In the genomic region with DNA sequence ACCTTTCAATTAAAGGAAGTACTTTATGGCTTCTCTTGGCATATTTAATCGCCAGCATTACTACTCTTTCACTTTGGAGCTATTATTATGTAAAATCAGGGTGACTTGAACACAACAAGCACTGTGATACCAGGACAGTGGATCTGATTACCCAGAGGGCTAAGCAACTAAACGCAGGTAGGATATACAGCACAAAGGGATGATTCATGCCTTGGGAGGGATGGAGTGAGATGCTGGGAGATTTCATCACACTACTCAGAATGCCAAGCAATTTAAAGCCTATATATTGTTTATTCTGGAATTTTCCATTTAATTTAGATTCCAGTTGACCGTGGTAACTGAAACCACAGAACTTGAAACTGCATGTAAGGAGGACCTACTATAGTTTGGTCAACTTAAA, we compare ENCODE assay signal across 20 cellular contexts.
DNase-seq lines count a peak whose midpoint lies in the region; ATAC-seq, FAIRE-seq and TF ChIP-seq lines count a peak whose summit lies in the region.
"Had no signal": no experiment of that assay in that cellular context is flagged by ENCODE, and none has a peak within 500 bp of the region (broad histone marks: within the 10 kb centered on the region; RNA-seq: fewer than 3 reads in every experiment).

No MANE protein-coding gene starts in this region.

- TF ChIP-seq EP300 in K562 (IDR thresholded peaks at IDR 0.05; ENCODE audit: low read length) = no peak

- no peak for FAIRE-seq in K562 (lab: Jason Lieb, UNC)

- H3K4me1 ChIP-seq in NT2/D1 (ENCODE audit: insufficient read depth, insufficient read length) = no peaks in the 10 kb centered on the region
- H3K4me1 ChIP-seq in K562 (replicated peaks in 1 of 2; ENCODE audit: control insufficient read depth in 2 of 2, insufficient read depth in 2 of 2, low read length in 2 of 2) = no peaks in the 10 kb centered on the region
- H3K4me1 ChIP-seq: BLaER1 had no signal

- in situ Hi-C loops in K562 (cut with MboI) = no loop called here

- POLR2A ChIA-PET in K562 (lab: Yijun Ruan, JAX) = no interaction called here

- intact Hi-C loops in K562 (cut with micrococcal nuclease) = no loop called here
- intact Hi-C loops in Right ventricle myocardium superior (cut with DNase I) = no loop called here

- H2AFZ ChIP-seq in K562 (ENCODE audit: low read depth, low read length) = no peak overlapping the region

- TF ChIP-seq RAD21 in K562 (CRISPR knock-in tag; conservative IDR thresholded peaks at IDR 0.05 in 1 of 2, IDR thresholded peaks at IDR 0.05 in 1 of 2) = no peak

- no peaks in the 10 kb centered on the region for H4K20me1 ChIP-seq in K562 (replicated peaks; ENCODE audit: control insufficient read depth, insufficient read depth, low read length)
- H4K20me1 ChIP-seq: BLaER1 had no signal

- H3K9ac ChIP-seq in NT2/D1 (ENCODE audit: insufficient read length, low read depth) = no peak overlapping the region
- H3K9ac ChIP-seq in K562 (ENCODE audit: insufficient read depth in 1 of 2, low read depth in 2 of 2, low read length in 2 of 2) = no peak overlapping the region
- H3K9ac ChIP-seq: BLaER1 had no signal

- no peaks in the 10 kb centered on the region for H3K36me3 ChIP-seq in NT2/D1 (ENCODE audit: insufficient read depth, insufficient read length, low read length)
- no peaks in the 10 kb centered on the region for H3K36me3 ChIP-seq in K562 (ENCODE audit: control insufficient read depth, insufficient read depth, low read length)
- H3K36me3 ChIP-seq: BLaER1, MG63 had no signal

- no peaks in the 10 kb centered on the region for H3K9me3 ChIP-seq in NT2/D1 (ENCODE audit: insufficient read depth, low read length)
- H3K9me3 ChIP-seq in K562 (replicated peaks; ENCODE audit: control insufficient read depth, insufficient read depth, low read depth, low read length) = 0 out of 2 replicates have a peak, but pooled peaks cover 6% of the 10 kb centered on the region
- H3K9me3 ChIP-seq: BLaER1, MG63 had no signal

- H3K27ac ChIP-seq in K562 (ENCODE audit: extremely low read depth, low read depth, low read length) = no peak overlapping the region
- H3K27ac ChIP-seq: BLaER1 had no signal

- H3K4me2 ChIP-seq in K562 (ENCODE audit: insufficient read depth, low read length) = no peak overlapping the region
- H3K4me2 ChIP-seq: BLaER1 had no signal

- under 1% methylated on average over 3 of the region's 3 CpGs for WGBS in K562 (ENCODE audit: insufficient coverage, low coverage, missing lambda C conversion rate)

- no TSS peak for BruUV-seq in K562 (replicated peaks; lab: Mats Ljungman, UMichigan)

- no peaks in the 10 kb centered on the region for H3K27me3 ChIP-seq in NT2/D1 (ENCODE audit: insufficient read depth, insufficient read length)
- no peaks in the 10 kb centered on the region for H3K27me3 ChIP-seq in K562 (ENCODE audit: control insufficient read depth in 2 of 2, insufficient read depth in 2 of 2, low read length in 2 of 2)
- H3K27me3 ChIP-seq: BLaER1, MG63 had no signal

- H3K79me2 ChIP-seq in K562 (ENCODE audit: control insufficient read depth, insufficient read depth, low read length) = no peaks in the 10 kb centered on the region

- TF ChIP-seq CTCF in K562 (IDR thresholded peaks at IDR 0.05 in 2 of 3, conservative IDR thresholded peaks at IDR 0.05 in 1 of 3; ENCODE audit: insufficient read depth in 2 of 3, low read depth in 1 of 3, low read length in 3 of 3) = no peak

- H3K9me1 ChIP-seq in K562 (ENCODE audit: control insufficient read depth, insufficient read depth, low read length) = no peaks in the 10 kb centered on the region

- TF ChIP-seq POLR2A in K562 (conservative IDR thresholded peaks at IDR 0.05) = no peak

- ATAC-seq in K562 (no peak), HG03159 (IDR thresholded peaks at IDR 0.05; ENCODE audit: unreplicated experiment) (no peak), Right ventricle myocardium superior (ENCODE audit: poor library complexity) (no peak), HG02870 (IDR thresholded peaks at IDR 0.05; ENCODE audit: unreplicated experiment) (no peak)

- H3K4me3 ChIP-seq in NT2/D1 (ENCODE audit: insufficient read length, low read depth) (no peak overlapping the region), K562 (no peak overlapping the region)
- H3K4me3 ChIP-seq: BLaER1, MG63 had no signal

- DNase-seq in HPDE6-E6E7 (ENCODE audit: extremely low spot score) (peak; percentile 9), NT2/D1 (ENCODE audit: low read depth, low spot score) (peak; percentile 2), K562 (ENCODE audit: extremely low read depth in 1 of 4, low spot score in 3 of 4) (no peak), iPS-NIHi11 (ENCODE audit: low spot score) (peak; percentile 9), Right ventricle myocardium superior (no peak)
- DNase-seq: CD4-positive, alpha-beta memory T cell; DMS153; GDM1; H9; Karpas-422; MG63; NCI-H1048; NCI-H1436; NCI-H1930; NCI-H2171 treated with DMSO at 0.1 percent for 48 hours; NCI-H446 treated with DMSO at 0.1 percent for 48 hours; SIG-M5 had no signal

- CTCF ChIA-PET in K562 (lab: Yijun Ruan, JAX; ENCODE audit: low intra/inter-chr PET ratio) = no interaction called here

TF ChIP-seq in K562, 482 proteins besides CTCF, POLR2A, EP300 and RAD21:
- TF ChIP-seq, protein P1, sequence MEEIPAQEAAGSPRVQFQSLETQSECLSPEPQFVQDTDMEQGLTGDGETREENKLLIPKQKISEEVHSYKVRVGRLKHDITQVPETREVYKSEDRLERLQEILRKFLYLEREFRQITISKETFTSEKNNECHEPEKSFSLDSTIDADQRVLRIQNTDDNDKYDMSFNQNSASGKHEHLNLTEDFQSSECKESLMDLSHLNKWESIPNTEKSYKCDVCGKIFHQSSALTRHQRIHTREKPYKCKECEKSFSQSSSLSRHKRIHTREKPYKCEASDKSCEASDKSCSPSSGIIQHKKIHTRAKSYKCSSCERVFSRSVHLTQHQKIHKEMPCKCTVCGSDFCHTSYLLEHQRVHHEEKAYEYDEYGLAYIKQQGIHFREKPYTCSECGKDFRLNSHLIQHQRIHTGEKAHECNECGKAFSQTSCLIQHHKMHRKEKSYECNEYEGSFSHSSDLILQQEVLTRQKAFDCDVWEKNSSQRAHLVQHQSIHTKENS (CRISPR knock-in tag; IDR thresholded peaks at IDR 0.05) = peak; percentile 18; the same call in 1 of the 2 replicates
- TF ChIP-seq EZH2 (IDR thresholded peaks at IDR 0.05; ENCODE audit: borderline replicate concordance, low read depth, low read length) = no peak
- TF ChIP-seq RCOR1 (IDR thresholded peaks at IDR 0.05; ENCODE audit: borderline replicate concordance in 1 of 2, low read depth in 2 of 2, low read length in 2 of 2) = no peak
- no peak for TF ChIP-seq ZNF316 (IDR thresholded peaks at IDR 0.05)
- no peak for TF ChIP-seq ZNF695 (CRISPR knock-in tag; IDR thresholded peaks at IDR 0.05)
- peak; percentile 23; the same call in 1 of the 2 replicates for TF ChIP-seq PHF8 (IDR thresholded peaks at IDR 0.05; ENCODE audit: borderline replicate concordance, low read length)
- TF ChIP-seq ZNF140 (CRISPR knock-in tag; IDR thresholded peaks at IDR 0.05) = no peak
- 0 out of 2 replicates have a peak, but pooled peaks have one; percentile 49 for TF ChIP-seq ZNF77 (CRISPR knock-in tag; IDR thresholded peaks at IDR 0.05)
- TF ChIP-seq, protein P2, sequence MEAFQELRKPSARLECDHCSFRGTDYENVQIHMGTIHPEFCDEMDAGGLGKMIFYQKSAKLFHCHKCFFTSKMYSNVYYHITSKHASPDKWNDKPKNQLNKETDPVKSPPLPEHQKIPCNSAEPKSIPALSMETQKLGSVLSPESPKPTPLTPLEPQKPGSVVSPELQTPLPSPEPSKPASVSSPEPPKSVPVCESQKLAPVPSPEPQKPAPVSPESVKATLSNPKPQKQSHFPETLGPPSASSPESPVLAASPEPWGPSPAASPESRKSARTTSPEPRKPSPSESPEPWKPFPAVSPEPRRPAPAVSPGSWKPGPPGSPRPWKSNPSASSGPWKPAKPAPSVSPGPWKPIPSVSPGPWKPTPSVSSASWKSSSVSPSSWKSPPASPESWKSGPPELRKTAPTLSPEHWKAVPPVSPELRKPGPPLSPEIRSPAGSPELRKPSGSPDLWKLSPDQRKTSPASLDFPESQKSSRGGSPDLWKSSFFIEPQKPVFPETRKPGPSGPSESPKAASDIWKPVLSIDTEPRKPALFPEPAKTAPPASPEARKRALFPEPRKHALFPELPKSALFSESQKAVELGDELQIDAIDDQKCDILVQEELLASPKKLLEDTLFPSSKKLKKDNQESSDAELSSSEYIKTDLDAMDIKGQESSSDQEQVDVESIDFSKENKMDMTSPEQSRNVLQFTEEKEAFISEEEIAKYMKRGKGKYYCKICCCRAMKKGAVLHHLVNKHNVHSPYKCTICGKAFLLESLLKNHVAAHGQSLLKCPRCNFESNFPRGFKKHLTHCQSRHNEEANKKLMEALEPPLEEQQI (IDR thresholded peaks at IDR 0.05) = no peak

Comparison
In these comparisons a context has a peak if more than half of its experiments do, and no peak if none do; other contexts are left out.
1. DNase-seq: peak in HPDE6-E6E7 (single experiment), NT2/D1 (single experiment) and iPS-NIHi11 (single experiment); none in K562 (0 of 4) and Right ventricle myocardium superior (single experiment).